In the genomic region with DNA sequence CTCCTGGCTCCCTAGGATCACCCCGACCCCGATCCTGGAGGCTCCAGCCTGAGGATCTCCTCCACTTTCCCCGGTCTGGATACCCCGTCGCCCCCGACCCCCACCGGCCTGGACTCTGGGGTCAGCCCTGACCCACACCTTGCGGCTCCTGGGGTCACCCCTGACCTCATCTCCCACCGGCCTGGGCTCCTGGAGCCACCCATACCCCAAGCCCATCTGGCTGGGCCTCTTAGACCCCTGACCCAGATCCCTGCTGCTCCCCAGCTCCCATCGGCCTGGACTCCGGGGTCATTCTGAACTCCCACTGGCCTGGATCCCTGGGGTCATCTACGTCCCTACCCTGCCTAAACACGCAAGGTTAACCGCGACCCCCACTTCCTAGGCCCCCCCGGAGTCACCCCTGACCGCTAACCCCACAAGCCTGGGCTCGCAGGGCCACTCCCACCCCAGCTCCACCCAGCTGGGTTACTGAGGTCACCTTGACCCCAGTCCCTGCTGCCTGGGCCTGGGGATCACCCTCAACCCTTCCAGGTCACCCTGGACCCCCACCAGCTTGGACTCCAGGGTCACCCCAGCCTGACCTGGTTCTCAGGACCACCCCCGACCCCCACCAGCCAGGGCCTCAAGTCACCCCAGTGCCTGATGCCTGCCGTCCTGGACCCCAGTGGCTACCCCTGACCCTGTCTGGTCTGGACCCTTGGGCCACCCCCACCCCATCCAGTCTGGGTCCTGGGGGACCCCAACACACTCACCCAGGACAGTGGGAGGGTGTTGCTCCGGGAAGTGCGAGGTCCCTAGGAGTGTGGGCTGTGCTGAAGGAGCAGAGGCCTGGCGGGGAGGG, we compare ENCODE assay signal across 8 cellular contexts. TPM values are rescaled to one million over a fixed set of nuclear protein-coding genes. Genes with fewer than 3 reads are reported as not detected.
DNase-seq lines count a peak whose midpoint lies in the region; ATAC-seq and TF ChIP-seq lines count a peak whose summit lies in the region.

No MANE protein-coding gene starts in this region.

- peaks cover 6% of the 10 kb centered on the region for H3K27me3 ChIP-seq in cardiac muscle cell
- H3K27me3 ChIP-seq in sigmoid colon, result no peaks in the 10 kb centered on the region

- H3K9me3 Mint-ChIP-seq in activated T-helper 17 cell treated with anti-CD3 and anti-CD28 coated beads, Interleukin-2, amount 50 U/mL, for 72 hours, result no peaks in the 10 kb centered on the region

- H3K36me3 ChIP-seq in cardiac muscle cell (no peaks in the 10 kb centered on the region), sigmoid colon (no peaks in the 10 kb centered on the region)

- H3K27ac Mint-ChIP-seq in activated T-helper 17 cell treated with anti-CD3 and anti-CD28 coated beads, Interleukin-2, amount 50 U/mL, for 72 hours, result peak overlapping the region; percentile 92

- intact Hi-C loops in sigmoid colon (cut with DNase I), result loop anchor here (2.0 to 5.0 kb wide), 3 partner anchors 44 to 72 kb away; no protein-coding TSS in a partner anchor

- no peaks in the 10 kb centered on the region for H3K9me3 ChIP-seq in cardiac muscle cell (ENCODE audit: low read depth)
- H3K9me3 ChIP-seq in sigmoid colon, result no peaks in the 10 kb centered on the region

- H3K27ac ChIP-seq in cardiac muscle cell, result peak overlapping the region; percentile 84
- peak overlapping the region; percentile 93 to 96 (median 94) for H3K27ac ChIP-seq in sigmoid colon

- DNase-seq in AG10803 (ENCODE audit: low read depth), result no peak
- no peak for DNase-seq in Jurkat, Clone E6-1 (ENCODE audit: low read depth, low spot score)
- DNase-seq in cardiac muscle cell (ENCODE audit: low read depth in 1 of 2, low spot score in 1 of 2), result no peak
- DNase-seq in sigmoid colon, result peak; percentile 74
- no peak for DNase-seq in NCI-H345 (lab: John Stamatoyannopoulos, UW)
- no peak for DNase-seq in NCI-H1694 (lab: John Stamatoyannopoulos, UW)

- H3K4me1 ChIP-seq in cardiac muscle cell (ENCODE audit: low read depth), result no peaks in the 10 kb centered on the region
- peaks cover 0 to 51% (median 39%) of the 10 kb centered on the region in 4 donors for H3K4me1 ChIP-seq in sigmoid colon

- H3K4me3 Mint-ChIP-seq in activated T-helper 17 cell treated with anti-CD3 and anti-CD28 coated beads, Interleukin-2, amount 50 U/mL, for 72 hours, result peak overlapping the region; percentile 88

- H3K36me3 Mint-ChIP-seq in activated T-helper 17 cell treated with anti-CD3 and anti-CD28 coated beads, Interleukin-2, amount 50 U/mL, for 72 hours (ENCODE audit: low read depth), result peaks cover 50% of the 10 kb centered on the region

- TF ChIP-seq EP300 in sigmoid colon (IDR thresholded peaks at IDR 0.05), result no peak

- TF ChIP-seq CTCF in AG10803 (conservative IDR thresholded peaks at IDR 0.05; ENCODE audit: low read length) (no peak), cardiac muscle cell (IDR thresholded peaks at IDR 0.05; ENCODE audit: low read depth, low read length) (no peak), sigmoid colon (IDR thresholded peaks at IDR 0.05) (no peak)

- 2% methylated on average over 23 of the region's 23 CpGs for WGBS in sigmoid colon, 2 donors

- peak; percentile 4 for ATAC-seq in activated T-helper 17 cell treated with anti-CD3 and anti-CD28 coated beads, Interleukin-2, amount 50 U/mL, for 72 hours (replicated peaks)
- ATAC-seq in GM18858 (IDR thresholded peaks at IDR 0.05; ENCODE audit: unreplicated experiment), result no peak

- TF ChIP-seq POLR2A in sigmoid colon (IDR thresholded peaks at IDR 0.05), result no peak

- peak overlapping the region; percentile 89 for H3K4me3 ChIP-seq in AG10803 (ENCODE audit: low read length)
- peak overlapping the region; percentile 80 for H3K4me3 ChIP-seq in Jurkat, Clone E6-1 (ENCODE audit: low read length)
- peak overlapping the region; percentile 97 for H3K4me3 ChIP-seq in cardiac muscle cell
- peak overlapping the region; percentile 76 to 98 (median 88) for H3K4me3 ChIP-seq in sigmoid colon

- no peaks in the 10 kb centered on the region for H3K27me3 Mint-ChIP-seq in activated T-helper 17 cell treated with anti-CD3 and anti-CD28 coated beads, Interleukin-2, amount 50 U/mL, for 72 hours

- peaks cover 13% of the 10 kb centered on the region for H3K4me1 Mint-ChIP-seq in activated T-helper 17 cell treated with anti-CD3 and anti-CD28 coated beads, Interleukin-2, amount 50 U/mL, for 72 hours

RNA-seq across cellular contexts. Expression of gene FOXK1, which starts 1.2 kb away (rescaled TPM):
- 5.3 TPM for polyA plus RNA-seq in Jurkat, Clone E6-1 (2012; ENCODE audit: insufficient read depth, insufficient read length)
- total RNA-seq in activated T-helper 17 cell treated with anti-CD3 and anti-CD28 coated beads, Interleukin-2, amount 50 U/mL, for 72 hours, result 10 to 100 TPM; 32.3 to 32.5 TPM
- total RNA-seq in cardiac muscle cell, result 26.8 and 55.0 TPM in 2 replicates
- polyA plus RNA-seq in cardiac muscle cell, result 8.7 and 14.4 TPM in 2 replicates
- 10 to 100 TPM; 15.8 to 47.1 (median 18.0) TPM for total RNA-seq in sigmoid colon
- polyA plus RNA-seq in sigmoid colon, result 10 to 100 TPM in 1 of 3 donors, 1 to 10 TPM in 2; 1.8 to 18.1 (median 3.0) TPM
